In genomic region chr7:43669286-43670081, GRCh38 we compare ENCODE assay signal across 11 cellular contexts. TPM values are rescaled to one million over a fixed set of nuclear protein-coding genes. Genes with fewer than 3 reads are reported as not detected.
A peak's percentile ranks its signal among the peaks of the same experiment; 100 is the strongest.
DNase-seq lines count a peak whose midpoint lies in the region; ATAC-seq and TF ChIP-seq lines count a peak whose summit lies in the region.
"Had no signal": no experiment of that assay in that cellular context is flagged by ENCODE, and none has a peak within 500 bp of the region (broad histone marks: within the 10 kb centered on the region; RNA-seq: fewer than 3 reads in every experiment).

No MANE protein-coding gene starts in this region.

- peaks cover 17 to 30% (median 22%) of the 10 kb centered on the region in 3 donors for H3K36me3 Mint-ChIP-seq in CD8-positive, alpha-beta memory T cell
- H3K36me3 Mint-ChIP-seq in T-cell, result peaks cover 42% of the 10 kb centered on the region
- peaks cover 48% of the 10 kb centered on the region for H3K36me3 Mint-ChIP-seq in activated naive CD4-positive, alpha-beta T cell treated with anti-CD3 and anti-CD28 coated beads for 36 hours (ENCODE audit: low read depth)
- H3K36me3 Mint-ChIP-seq in natural killer cell treated with Interleukin-12 subunit alpha and Interleukin-12 subunit beta and Interleukin-15 and Interleukin-18, amount 100 ng/mL, for 72 hours, result peaks cover 31% of the 10 kb centered on the region

- peak; percentile 68 to 87 (median 74) for ATAC-seq in T-cell (replicated peaks in 1 of 4)
- ATAC-seq in natural killer cell treated with Interleukin-12 subunit alpha and Interleukin-12 subunit beta and Interleukin-15 and Interleukin-18, amount 100 ng/mL, for 72 hours, result peak; percentile 40 to 72
- no peak for ATAC-seq in GM21390 (IDR thresholded peaks at IDR 0.05; ENCODE audit: unreplicated experiment)

- peaks cover 0 to 2% of the 10 kb centered on the region in 2 donors for H3K27me3 Mint-ChIP-seq in CD8-positive, alpha-beta memory T cell
- no peaks in the 10 kb centered on the region for H3K27me3 Mint-ChIP-seq in T-cell
- no peaks in the 10 kb centered on the region for H3K27me3 Mint-ChIP-seq in activated naive CD4-positive, alpha-beta T cell treated with anti-CD3 and anti-CD28 coated beads for 36 hours (ENCODE audit: low read depth)
- H3K27me3 Mint-ChIP-seq in natural killer cell treated with Interleukin-12 subunit alpha and Interleukin-12 subunit beta and Interleukin-15 and Interleukin-18, amount 100 ng/mL, for 72 hours, result no peaks in the 10 kb centered on the region

- no peak overlapping the region for H2AFZ ChIP-seq in MM.1S (ENCODE audit: low read length)

- H3K79me2 ChIP-seq in MM.1S (ENCODE audit: low read length), result peaks cover 97% of the 10 kb centered on the region

- intact Hi-C loops in activated naive CD4-positive, alpha-beta T cell treated with anti-CD3 and anti-CD28 coated beads for 36 hours (cut with micrococcal nuclease), result loop anchor here (1.0 to 5.0 kb wide), 6 partner anchors 9 to 1787 kb away; partner anchors contain the start of gene STK17A

- no peaks in the 10 kb centered on the region for H4K20me1 ChIP-seq in MM.1S (ENCODE audit: insufficient read depth, low read length)

- peak overlapping the region; percentile 28 for H3K27ac ChIP-seq in CD8-positive, alpha-beta memory T cell (ENCODE audit: low read depth, low read length)
- no peak overlapping the region for H3K27ac ChIP-seq in MM.1S (ENCODE audit: low read length)
- H3K27ac ChIP-seq: C4-2B, thoracic aorta had no signal

- CTCF ChIA-PET in CD8-positive, alpha-beta memory T cell (lab: Charles Lee), result interaction anchor here (0.7 to 2.7 kb wide), 5 partner anchors 19 to 87 kb away, joined by 3 to 17 read pairs (median 5); partner anchors contain the start of gene STK17A
- CTCF ChIA-PET in T-cell (lab: Charles Lee), result interaction anchor here (0.6 to 2.4 kb wide), 7 partner anchors 20 to 87 kb away, joined by 3 to 23 read pairs (median 4); partner anchors contain the start of gene STK17A (in 2 of the 2)
- CTCF ChIA-PET in activated naive CD4-positive, alpha-beta T cell treated with anti-CD3 and anti-CD28 coated beads for 36 hours (lab: Charles Lee), result interaction anchor here (0.7 to 2.9 kb wide), 6 partner anchors 17 to 87 kb away, joined by 3 to 14 read pairs (median 6); partner anchors contain the start of gene STK17A

- TF ChIP-seq CTCF in MM.1S (IDR thresholded peaks at IDR 0.05; ENCODE audit: low read length), result no peak

- POLR2A ChIA-PET in CD8-positive, alpha-beta memory T cell (lab: Charles Lee), result interaction anchor here (1.0 to 2.5 kb wide), 4 partner anchors 20 to 86 kb away, joined by 3 to 21 read pairs (median 10); partner anchors contain the start of gene STK17A
- POLR2A ChIA-PET in T-cell (lab: Charles Lee), result interaction anchor here (0.6 to 2.0 kb wide), 7 partner anchors 9 to 87 kb away, joined by 3 to 15 read pairs (median 3); partner anchors contain the start of gene STK17A (in 1 of the 2)

- H3K27me3 ChIP-seq in CD8-positive, alpha-beta memory T cell (ENCODE audit: insufficient read depth, low read length, poor library complexity, severe bottlenecking), result no peaks in the 10 kb centered on the region
- no peaks in the 10 kb centered on the region for H3K27me3 ChIP-seq in MM.1S (replicated peaks; ENCODE audit: insufficient read depth, low read length)

- H3K4me3 Mint-ChIP-seq in CD8-positive, alpha-beta memory T cell, result peak overlapping the region; percentile 33 to 91 (median 71)
- peak overlapping the region; percentile 56 to 77 (median 73) for H3K4me3 Mint-ChIP-seq in T-cell
- H3K4me3 Mint-ChIP-seq in activated naive CD4-positive, alpha-beta T cell treated with anti-CD3 and anti-CD28 coated beads for 36 hours, result peak overlapping the region; percentile 71
- H3K4me3 Mint-ChIP-seq in natural killer cell treated with Interleukin-12 subunit alpha and Interleukin-12 subunit beta and Interleukin-15 and Interleukin-18, amount 100 ng/mL, for 72 hours, result peak overlapping the region; percentile 15

- H3K4me3 ChIP-seq in CD8-positive, alpha-beta memory T cell (ENCODE audit: low read length), result no peak overlapping the region
- no peak overlapping the region for H3K4me3 ChIP-seq in MM.1S (ENCODE audit: low read length)
- H3K4me3 ChIP-seq: thoracic aorta had no signal

- H3K9me3 Mint-ChIP-seq in CD8-positive, alpha-beta memory T cell, result peaks cover 0 to 7% (median 4%) of the 10 kb centered on the region in 5 donors
- H3K9me3 Mint-ChIP-seq in T-cell, result peaks cover 0 to 31% (median 6%) of the 10 kb centered on the region in 3 donors
- H3K9me3 Mint-ChIP-seq in activated naive CD4-positive, alpha-beta T cell treated with anti-CD3 and anti-CD28 coated beads for 36 hours, result peaks cover 42% of the 10 kb centered on the region
- no peaks in the 10 kb centered on the region for H3K9me3 Mint-ChIP-seq in natural killer cell treated with Interleukin-12 subunit alpha and Interleukin-12 subunit beta and Interleukin-15 and Interleukin-18, amount 100 ng/mL, for 72 hours

- H3K9me3 ChIP-seq in CD8-positive, alpha-beta memory T cell (ENCODE audit: low read length), result no peaks in the 10 kb centered on the region
- no peaks in the 10 kb centered on the region for H3K9me3 ChIP-seq in MM.1S (replicated peaks; ENCODE audit: insufficient read depth, low read length)
- H3K9me3 ChIP-seq: thoracic aorta had no signal

- H3F3A ChIP-seq in MM.1S (ENCODE audit: insufficient read depth, low read length), result no peaks in the 10 kb centered on the region

- peaks cover 36% of the 10 kb centered on the region for H3K4me1 ChIP-seq in CD8-positive, alpha-beta memory T cell (ENCODE audit: insufficient read depth, low read length)
- H3K4me1 ChIP-seq in MM.1S (ENCODE audit: low read length), result no peaks in the 10 kb centered on the region

- peaks cover 69 to 90% (median 88%) of the 10 kb centered on the region in 3 donors for H3K4me1 Mint-ChIP-seq in CD8-positive, alpha-beta memory T cell
- H3K4me1 Mint-ChIP-seq in T-cell, result peaks cover 83 to 85% (median 85%) of the 10 kb centered on the region in 3 donors
- peaks cover 87% of the 10 kb centered on the region for H3K4me1 Mint-ChIP-seq in activated naive CD4-positive, alpha-beta T cell treated with anti-CD3 and anti-CD28 coated beads for 36 hours (ENCODE audit: low read depth)
- H3K4me1 Mint-ChIP-seq in natural killer cell treated with Interleukin-12 subunit alpha and Interleukin-12 subunit beta and Interleukin-15 and Interleukin-18, amount 100 ng/mL, for 72 hours (ENCODE audit: low read depth in 2 of 2), result peaks cover 53 to 55% of the 10 kb centered on the region in 2 donors

- DNase-seq in CD8-positive, alpha-beta memory T cell, result peak; percentile 46 to 85 (median 68)
- DNase-seq in T-cell, result peak in 33 of 34 experiments; percentile 48 to 78 (median 64)
- peak; percentile 90 for DNase-seq in activated naive CD4-positive, alpha-beta T cell treated with anti-CD3 and anti-CD28 coated beads for 36 hours
- no peak for DNase-seq in natural killer cell treated with Interleukin-12 subunit alpha and Interleukin-12 subunit beta and Interleukin-15 and Interleukin-18, amount 100 ng/mL, for 72 hours (ENCODE audit: low spot score)
- DNase-seq in MM.1S, result no peak
- DNase-seq in OCI-M1 (lab: John Stamatoyannopoulos, UW), result no peak
- DNase-seq in NCI-H69 (lab: John Stamatoyannopoulos, UW), result no peak
- DNase-seq: NCI-H2029 had no signal

- H3K36me3 ChIP-seq in CD8-positive, alpha-beta memory T cell (ENCODE audit: insufficient read depth, low read length), result no peaks in the 10 kb centered on the region
- no peaks in the 10 kb centered on the region for H3K36me3 ChIP-seq in MM.1S (replicated peaks; ENCODE audit: insufficient read depth, low read length)
- H3K36me3 ChIP-seq: thoracic aorta had no signal

- no peaks in the 10 kb centered on the region for H3K9me2 ChIP-seq in MM.1S (replicated peaks; ENCODE audit: insufficient read depth, low read length)

- H3K9ac ChIP-seq in MM.1S (ENCODE audit: low read length), result no peak overlapping the region

- no peak overlapping the region for H3K4me2 ChIP-seq in MM.1S (ENCODE audit: low read depth, low read length)

- H3K27ac Mint-ChIP-seq in CD8-positive, alpha-beta memory T cell, result peak overlapping the region; percentile 80 to 98 (median 92)
- peak overlapping the region; percentile 87 to 95 for H3K27ac Mint-ChIP-seq in T-cell
- peak overlapping the region; percentile 96 for H3K27ac Mint-ChIP-seq in activated naive CD4-positive, alpha-beta T cell treated with anti-CD3 and anti-CD28 coated beads for 36 hours
- peak overlapping the region in 1 of 2 donors; percentile 38 for H3K27ac Mint-ChIP-seq in natural killer cell treated with Interleukin-12 subunit alpha and Interleukin-12 subunit beta and Interleukin-15 and Interleukin-18, amount 100 ng/mL, for 72 hours

RNA-seq across cellular contexts. Expression of gene COA1, which starts 59.8 kb away (rescaled TPM):
- total RNA-seq in CD8-positive, alpha-beta memory T cell, result 10 to 100 TPM; 75.9 to 81.6 TPM
- polyA plus RNA-seq in CD8-positive, alpha-beta memory T cell, result 68.9 TPM
- total RNA-seq in T-cell, result 10 to 100 TPM; 49.6 to 92.1 (median 67.8) TPM
- total RNA-seq in activated naive CD4-positive, alpha-beta T cell treated with anti-CD3 and anti-CD28 coated beads for 36 hours, result 10 to 100 TPM; 85.9 to 87.2 TPM
- 100 to 1,000 TPM in 1 of 2 donors, 10 to 100 TPM in 1; 77.2 to 119 TPM for total RNA-seq in natural killer cell treated with Interleukin-12 subunit alpha and Interleukin-12 subunit beta and Interleukin-15 and Interleukin-18, amount 100 ng/mL, for 72 hours

Comparison
In these comparisons a context has a peak if more than half of its experiments do, and no peak if none do; other contexts are left out.
1. DNase-seq: peak in CD8-positive, alpha-beta memory T cell (5 of 5), T-cell (33 of 34) and activated naive CD4-positive, alpha-beta T cell treated with anti-CD3 and anti-CD28 coated beads for 36 hours (single experiment); none in natural killer cell treated with Interleukin-12 subunit alpha and Interleukin-12 subunit beta and Interleukin-15 and Interleukin-18, amount 100 ng/mL, for 72 hours (single experiment), MM.1S (single experiment), OCI-M1 (single experiment) and NCI-H69 (single experiment).
2. H3K4me3 Mint-ChIP-seq: peak in every context shown above with its lines; median percentile 73 in T-cell; 71 in CD8-positive, alpha-beta memory T cell; 71 in activated naive CD4-positive, alpha-beta T cell treated with anti-CD3 and anti-CD28 coated beads for 36 hours; 15 in natural killer cell treated with Interleukin-12 subunit alpha and Interleukin-12 subunit beta and Interleukin-15 and Interleukin-18, amount 100 ng/mL, for 72 hours.